17 cellular contexts compared by ENCODE assay signal in genomic region chr10:33047655-33048054, GRCh38.
"Had no signal": no experiment of that assay in that cellular context is flagged by ENCODE, and none has a peak within 500 bp of the region (broad histone marks: within the 10 kb centered on the region; RNA-seq: fewer than 3 reads in every experiment).

No MANE protein-coding gene starts in this region.

- H3K27ac ChIP-seq: breast epithelium, heart left ventricle, ovary, stomach, testis, upper lobe of left lung had no signal

- H3K36me3 ChIP-seq: breast epithelium, heart left ventricle, ovary, stomach, upper lobe of left lung had no signal

- H3K27ac Mint-ChIP-seq: activated CD4-positive, alpha-beta T cell treated with anti-CD3 and anti-CD28 coated beads, Interleukin-2, amount 10 ng/mL, durations not matched to agents 7 days and 5 days; activated naive CD8-positive, alpha-beta T cell treated with anti-CD3 and anti-CD28 coated beads, Interleukin-2, amount 10 ng/mL, durations not matched to agents 7 days and 5 days had no signal

- H3K4me3 Mint-ChIP-seq: activated CD4-positive, alpha-beta T cell treated with anti-CD3 and anti-CD28 coated beads, Interleukin-2, amount 10 ng/mL, durations not matched to agents 7 days and 5 days; activated naive CD8-positive, alpha-beta T cell treated with anti-CD3 and anti-CD28 coated beads, Interleukin-2, amount 10 ng/mL, durations not matched to agents 7 days and 5 days; neural crest cell had no signal

- H3K9me3 ChIP-seq: breast epithelium, heart left ventricle, ovary, stomach, testis, upper lobe of left lung had no signal

- H3K27me3 ChIP-seq: breast epithelium, heart left ventricle, ovary, stomach, testis, upper lobe of left lung had no signal

- ATAC-seq: heart left ventricle, left cardiac atrium, sciatic nerve had no signal

- H3K9me3 Mint-ChIP-seq: activated naive CD8-positive, alpha-beta T cell treated with anti-CD3 and anti-CD28 coated beads, Interleukin-2, amount 10 ng/mL, durations not matched to agents 7 days and 5 days had no signal

- H3K4me1 ChIP-seq: breast epithelium, heart left ventricle, stomach, testis had no signal

- DNase-seq: activated CD4-positive, alpha-beta T cell treated with anti-CD3 and anti-CD28 coated beads, Interleukin-2, amount 10 ng/mL, durations not matched to agents 7 days and 5 days; activated CD4-positive, CD25-positive, alpha-beta regulatory T cell; activated naive CD4-positive, alpha-beta T cell; activated naive CD8-positive, alpha-beta T cell treated with anti-CD3 and anti-CD28 coated beads, Interleukin-2, amount 10 ng/mL, durations not matched to agents 7 days and 5 days; aorta; heart left ventricle; left cardiac atrium; midbrain; ovary; stomach; T-helper 2 cell; testis; upper lobe of left lung had no signal

- H3K36me3 Mint-ChIP-seq: activated naive CD8-positive, alpha-beta T cell treated with anti-CD3 and anti-CD28 coated beads, Interleukin-2, amount 10 ng/mL, durations not matched to agents 7 days and 5 days had no signal

- H3K4me3 ChIP-seq: breast epithelium, heart left ventricle, lung, ovary, stomach, testis, upper lobe of left lung had no signal
